ENCODE assay signal across 1 cellular context in genomic region chr19:54179921-54180452, GRCh38.
TF ChIP-seq lines count a peak whose summit lies in the region.

No MANE protein-coding gene starts in this region.

TF ChIP-seq in GM12878, 131 proteins besides CTCF, POLR2A, EP300 and RAD21:
- TF ChIP-seq, protein P1, sequence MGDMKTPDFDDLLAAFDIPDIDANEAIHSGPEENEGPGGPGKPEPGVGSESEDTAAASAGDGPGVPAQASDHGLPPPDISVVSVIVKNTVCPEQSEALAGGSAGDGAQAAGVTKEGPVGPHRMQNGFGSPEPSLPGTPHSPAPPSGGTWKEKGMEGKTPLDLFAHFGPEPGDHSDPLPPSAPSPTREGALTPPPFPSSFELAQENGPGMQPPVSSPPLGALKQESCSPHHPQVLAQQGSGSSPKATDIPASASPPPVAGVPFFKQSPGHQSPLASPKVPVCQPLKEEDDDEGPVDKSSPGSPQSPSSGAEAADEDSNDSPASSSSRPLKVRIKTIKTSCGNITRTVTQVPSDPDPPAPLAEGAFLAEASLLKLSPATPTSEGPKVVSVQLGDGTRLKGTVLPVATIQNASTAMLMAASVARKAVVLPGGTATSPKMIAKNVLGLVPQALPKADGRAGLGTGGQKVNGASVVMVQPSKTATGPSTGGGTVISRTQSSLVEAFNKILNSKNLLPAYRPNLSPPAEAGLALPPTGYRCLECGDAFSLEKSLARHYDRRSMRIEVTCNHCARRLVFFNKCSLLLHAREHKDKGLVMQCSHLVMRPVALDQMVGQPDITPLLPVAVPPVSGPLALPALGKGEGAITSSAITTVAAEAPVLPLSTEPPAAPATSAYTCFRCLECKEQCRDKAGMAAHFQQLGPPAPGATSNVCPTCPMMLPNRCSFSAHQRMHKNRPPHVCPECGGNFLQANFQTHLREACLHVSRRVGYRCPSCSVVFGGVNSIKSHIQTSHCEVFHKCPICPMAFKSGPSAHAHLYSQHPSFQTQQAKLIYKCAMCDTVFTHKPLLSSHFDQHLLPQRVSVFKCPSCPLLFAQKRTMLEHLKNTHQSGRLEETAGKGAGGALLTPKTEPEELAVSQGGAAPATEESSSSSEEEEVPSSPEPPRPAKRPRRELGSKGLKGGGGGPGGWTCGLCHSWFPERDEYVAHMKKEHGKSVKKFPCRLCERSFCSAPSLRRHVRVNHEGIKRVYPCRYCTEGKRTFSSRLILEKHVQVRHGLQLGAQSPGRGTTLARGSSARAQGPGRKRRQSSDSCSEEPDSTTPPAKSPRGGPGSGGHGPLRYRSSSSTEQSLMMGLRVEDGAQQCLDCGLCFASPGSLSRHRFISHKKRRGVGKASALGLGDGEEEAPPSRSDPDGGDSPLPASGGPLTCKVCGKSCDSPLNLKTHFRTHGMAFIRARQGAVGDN (IDR thresholded peaks at IDR 0.05) = no peak
- TF ChIP-seq MTA3 (IDR thresholded peaks at IDR 0.05; ENCODE audit: borderline replicate concordance, low read length) (no peak), EZH2 (IDR thresholded peaks at IDR 0.05; ENCODE audit: borderline replicate concordance, control insufficient read depth, low read depth, low read length) (no peak)
TF ChIP-seq in GM12878: peak in this region for 0.
